1 cellular context compared by ENCODE assay signal in genomic region chr3:54964081-54964480, GRCh38.
TF ChIP-seq lines count a peak whose summit lies in the region.

No MANE protein-coding gene starts in this region.

TF ChIP-seq in WTC11, 78 proteins besides CTCF, POLR2A, EP300 and RAD21 (continued from another document):
- TF ChIP-seq MLX (CRISPR knock-in tag; IDR thresholded peaks at IDR 0.05) (no peak), ZNF396 (CRISPR knock-in tag; IDR thresholded peaks at IDR 0.05; ENCODE audit: borderline replicate concordance) (no peak), ZNF512 (CRISPR knock-in tag; IDR thresholded peaks at IDR 0.05; ENCODE audit: borderline replicate concordance) (no peak), SP1 (CRISPR knock-in tag; conservative IDR thresholded peaks at IDR 0.05) (no peak), ATF1 (CRISPR knock-in tag; IDR thresholded peaks at IDR 0.05) (no peak), ERG (CRISPR knock-in tag; IDR thresholded peaks at IDR 0.05) (no peak), ZBTB43 (CRISPR knock-in tag; IDR thresholded peaks at IDR 0.05) (no peak), EMX1 (CRISPR knock-in tag; IDR thresholded peaks at IDR 0.05) (no peak), E2F1 (CRISPR knock-in tag; IDR thresholded peaks at IDR 0.05) (no peak), ZSCAN18 (CRISPR knock-in tag; IDR thresholded peaks at IDR 0.05) (no peak), NR2C2 (CRISPR knock-in tag; IDR thresholded peaks at IDR 0.05) (no peak), CREM (CRISPR knock-in tag; IDR thresholded peaks at IDR 0.05) (no peak)
